In genomic region chr19:3649888-3650287, GRCh38 we compare ENCODE assay signal across 27 cellular contexts. TPM values are rescaled to one million over a fixed set of nuclear protein-coding genes. Genes with fewer than 3 reads are reported as not detected.
DNase-seq lines count a peak whose midpoint lies in the region; ATAC-seq and TF ChIP-seq lines count a peak whose summit lies in the region.
"Had no signal": no experiment of that assay in that cellular context is flagged by ENCODE, and none has a peak within 500 bp of the region (broad histone marks: within the 10 kb centered on the region; RNA-seq: fewer than 3 reads in every experiment).

No MANE protein-coding gene starts in this region.

- H3K4me3 ChIP-seq in IMR-90 (ENCODE audit: insufficient read depth, low read depth, low read length) = no peak overlapping the region
- no peak overlapping the region for H3K4me3 ChIP-seq in kidney epithelial cell (ENCODE audit: low read depth, low read length)
- no peak overlapping the region for H3K4me3 ChIP-seq in stomach
- H3K4me3 ChIP-seq in testis = no peak overlapping the region
- H3K4me3 ChIP-seq: GM12878, MG63, PC-9, SJSA1 had no signal

- BruUV-seq in IMR-90 (replicated peaks; lab: Mats Ljungman, UMichigan) = no TSS peak

- intact Hi-C loops in IMR-90 (cut with micrococcal nuclease) (no loop called here), stomach (cut with DNase I; ENCODE audit: low total_unique reads) (no loop called here), testis (cut with DNase I; ENCODE audit: low total_unique reads) (no loop called here)

- no peaks in the 10 kb centered on the region for H4K20me1 ChIP-seq in IMR-90 (ENCODE audit: insufficient read depth, low read length)

- WGBS in IMR-90 (ENCODE audit: extremely low coverage in 2 of 2, insufficient read length in 1 of 2), 2 experiments = 98% methylated on average over 7 of the region's 16 CpGs; no CpG with 5 or more reads in 1 of the 2 experiments
- WGBS in stomach, 5 donors = 69 to 83% (median 75%) methylated on average over 2 to 16 of the region's 16 CpGs
- 82 to 95% methylated on average over 3 to 16 of the region's 16 CpGs for WGBS in testis, 2 donors

- in situ Hi-C loops in IMR-90 (cut with MboI; ENCODE audit: low sequenced_read_pairs) = no loop called here

- H2AK5ac ChIP-seq in IMR-90 (ENCODE audit: low read depth, low read length) = no peak overlapping the region

- no peak for TF ChIP-seq CTCF in IMR-90 (conservative IDR thresholded peaks at IDR 0.05; ENCODE audit: low read depth, low read length)
- peak; percentile 4 for TF ChIP-seq CTCF in kidney epithelial cell (IDR thresholded peaks at IDR 0.05; ENCODE audit: insufficient read depth, low read length, poor library complexity, severe bottlenecking)
- no peak for TF ChIP-seq CTCF in stomach (IDR thresholded peaks at IDR 0.05)
- TF ChIP-seq CTCF in testis (IDR thresholded peaks at IDR 0.05) = no peak

- H4K8ac ChIP-seq in IMR-90 (ENCODE audit: low read depth in 2 of 2, low read length in 2 of 2) = no peak overlapping the region

- H3K27ac ChIP-seq in IMR-90 (ENCODE audit: insufficient read depth, low read length) = no peak overlapping the region
- no peak overlapping the region for H3K27ac ChIP-seq in stomach
- no peak overlapping the region for H3K27ac ChIP-seq in testis
- H3K27ac ChIP-seq: PC-9, SJSA1 had no signal

- no peak for TF ChIP-seq RAD21 in IMR-90 (IDR thresholded peaks at IDR 0.05; ENCODE audit: low read length)

- no peak overlapping the region for H3K23ac ChIP-seq in IMR-90 (ENCODE audit: low read depth, low read length)

- H3K9me3 ChIP-seq in IMR-90 (ENCODE audit: control insufficient read depth, insufficient read depth, low read length) = no peaks in the 10 kb centered on the region
- no peaks in the 10 kb centered on the region for H3K9me3 ChIP-seq in stomach
- H3K9me3 ChIP-seq in testis = no peaks in the 10 kb centered on the region
- H3K9me3 ChIP-seq: BE2C, MG63, SJSA1 had no signal

- H3K4me1 ChIP-seq in IMR-90 (ENCODE audit: control insufficient read depth, insufficient read depth, low read length) = no peaks in the 10 kb centered on the region
- peaks cover 0 to 16% (median 4%) of the 10 kb centered on the region in 4 donors for H3K4me1 ChIP-seq in stomach
- H3K4me1 ChIP-seq in testis = peaks cover 8% of the 10 kb centered on the region
- H3K4me1 ChIP-seq: BE2C had no signal

- TF ChIP-seq EP300 in stomach (IDR thresholded peaks at IDR 0.05) = no peak

- H3K36me3 ChIP-seq in IMR-90 (ENCODE audit: control insufficient read depth, insufficient read depth, low read length) (peaks cover 46% of the 10 kb centered on the region), kidney epithelial cell (ENCODE audit: control insufficient read depth, insufficient read depth, low read length) (no peaks in the 10 kb centered on the region), stomach (peaks cover 42 to 92% (median 87%) of the 10 kb centered on the region in 4 donors), testis (ENCODE audit: low read depth, missing control alignments) (no peaks in the 10 kb centered on the region)
- H3K36me3 ChIP-seq: BE2C, MG63 had no signal

- H2BK15ac ChIP-seq in IMR-90 (ENCODE audit: low read depth, low read length) = no peak overlapping the region

- no peak overlapping the region for H4K5ac ChIP-seq in IMR-90 (ENCODE audit: low read depth, low read length)

- H3K56ac ChIP-seq in IMR-90 (ENCODE audit: extremely low read depth, insufficient read depth, low read length) = no peak overlapping the region

- dilution Hi-C loops in IMR-90 (cut with HindIII; ENCODE audit: low sequenced_read_pairs, unreplicated experiment) = no loop called here

- no peak overlapping the region for H3K18ac ChIP-seq in IMR-90 (ENCODE audit: low read depth, low read length)

- H2BK120ac ChIP-seq in IMR-90 (ENCODE audit: low read depth, low read length) = no peak overlapping the region

- H3K4me2 ChIP-seq in IMR-90 (ENCODE audit: low read depth, low read length) = no peak overlapping the region
- H3K4me2 ChIP-seq: PC-9 had no signal

- H3K4ac ChIP-seq in IMR-90 (ENCODE audit: low read depth, low read length) = no peak overlapping the region

- H4K91ac ChIP-seq in IMR-90 (ENCODE audit: insufficient read depth, low read depth, low read length) = no peak overlapping the region

- ATAC-seq in IMR-90 (ENCODE audit: low read depth) = no peak
- ATAC-seq: GM12878 had no signal

- no peak overlapping the region for H2BK5ac ChIP-seq in IMR-90 (ENCODE audit: low read depth, low read length, poor library complexity, severe bottlenecking)

- H3K27me3 ChIP-seq in IMR-90 (ENCODE audit: control insufficient read depth, insufficient read depth, low read length) (no peaks in the 10 kb centered on the region), kidney epithelial cell (ENCODE audit: control insufficient read depth, insufficient read depth, low read length) (peaks cover 10% of the 10 kb centered on the region), stomach (no peaks in the 10 kb centered on the region), testis (no peaks in the 10 kb centered on the region)
- H3K27me3 ChIP-seq: BE2C, MG63, SJSA1 had no signal

- peaks cover 6 to 8% of the 10 kb centered on the region in 2 experiments for H3K79me1 ChIP-seq in IMR-90 (ENCODE audit: low read depth in 1 of 2, low read length in 2 of 2)

- POLR2A ChIA-PET in IMR-90 (lab: Charles Lee; ENCODE audit: unreplicated experiment) = no interaction called here

- no peak overlapping the region for H3K14ac ChIP-seq in IMR-90 (replicated peaks; ENCODE audit: low read depth, low read length)

- peak; percentile 33 for DNase-seq in NCI-H2029 treated with DMSO at 0.1 percent for 48 hours (lab: John Stamatoyannopoulos, UW)
- no peak for DNase-seq in NCI-H2029 (lab: John Stamatoyannopoulos, UW)
- DNase-seq in IMR-90 = no peak
- DNase-seq in kidney epithelial cell (ENCODE audit: low read depth) = no peak
- DNase-seq in stomach = peak; percentile 49
- DNase-seq in testis = no peak
- DNase-seq in NCI-H187 treated with DMSO at 0.1 percent for 48 hours (lab: John Stamatoyannopoulos, UW) = no peak
- no peak for DNase-seq in T-helper 9 cell
- DNase-seq: 8988T, ACHN, BE2C, KG1, MG63, NCI-H2081 treated with DMSO at 0.1 percent for 48 hours, NCI-H2171 treated with DMSO at 0.1 percent for 48 hours, NCI-H345, NCI-H524, NCI-H774, PC-9, Right ventricle myocardium superior, T-helper 1 cell had no signal

- H2BK20ac ChIP-seq in IMR-90 (ENCODE audit: low read depth, low read length) = no peak overlapping the region

- CTCF ChIA-PET in IMR-90 (lab: Yijun Ruan, JAX) = no interaction called here

- H2AFZ ChIP-seq in IMR-90 (replicated peaks; ENCODE audit: low read length, poor library complexity) = peak overlapping the region; percentile 51
- H2AFZ ChIP-seq: PC-9 had no signal

- H3K9me1 ChIP-seq in IMR-90 (ENCODE audit: insufficient read depth, low read length) = no peaks in the 10 kb centered on the region

- H3K9ac ChIP-seq in IMR-90 (ENCODE audit: low read depth, low read length) = no peak overlapping the region

- TF ChIP-seq POLR2A in IMR-90 (IDR thresholded peaks at IDR 0.05; ENCODE audit: low read depth, low read length) (no peak), stomach (IDR thresholded peaks at IDR 0.05) (no peak), testis (IDR thresholded peaks at IDR 0.05) (no peak)

- peak overlapping the region; percentile 28 for H2AK9ac ChIP-seq in IMR-90 (replicated peaks; ENCODE audit: low read depth, low read length, poor library complexity)

TF ChIP-seq in IMR-90, 13 proteins besides CTCF, POLR2A, EP300 and RAD21 (continues in another document):
- TF ChIP-seq SMC3 (IDR thresholded peaks at IDR 0.05; ENCODE audit: low read depth, low read length) = no peak
- TF ChIP-seq MAFK (IDR thresholded peaks at IDR 0.05; ENCODE audit: low read depth, low read length) = no peak
- TF ChIP-seq MXI1 (IDR thresholded peaks at IDR 0.05; ENCODE audit: borderline replicate concordance, low read depth, low read length) = no peak

RNA-seq across cellular contexts. Expression of gene CACTIN, which starts 23.3 kb away (rescaled TPM):
- total RNA-seq in IMR-90 (2012; rRNA removed) (10.8 and 12.8 TPM in 2 replicates), kidney epithelial cell (46.6 and 48.7 TPM in 2 replicates), stomach (100 to 1,000 TPM in 1 of 5 donors, 10 to 100 TPM in 3, 1 to 10 TPM in 1; 9.8 to 180 (median 19.4) TPM), testis (10 to 100 TPM; 52.8 to 57.5 TPM)
- polyA plus RNA-seq in IMR-90 (2012; rRNA removed) (19.5 and 25.1 TPM in 2 replicates), stomach (10 to 100 TPM; 10.2 to 13.9 (median 12.4) TPM), testis (ENCODE audit: insufficient read depth, low read depth, low replicate concordance) (26.9 TPM)
- 16.4 and 29.5 TPM in 2 replicates for polyA plus RNA-seq in IMR-90 (2012; cell fraction: cytosol; rRNA removed)
- polyA plus RNA-seq in IMR-90 (2012; cell fraction: nucleus; rRNA removed; ENCODE audit: low replicate concordance) = 48.6 and 103 TPM in 2 replicates

RNA-seq across cellular contexts. Expression of gene TBXA2R, which starts 43.2 kb away (rescaled TPM):
- 0.28 and 0.36 TPM in 2 replicates for total RNA-seq in IMR-90 (2012; rRNA removed)
- polyA plus RNA-seq in IMR-90 (2012; rRNA removed) = 2.3 and 3.6 TPM in 2 replicates
- polyA plus RNA-seq in IMR-90 (2012; cell fraction: cytosol; rRNA removed) = 2.4 and 4.4 TPM in 2 replicates
- 1.2 and 4.5 TPM in 2 replicates for polyA plus RNA-seq in IMR-90 (2012; cell fraction: nucleus; rRNA removed; ENCODE audit: low replicate concordance)
- 0.04 and 0.21 TPM in 2 replicates for total RNA-seq in kidney epithelial cell
- 1 to 10 TPM in 1 of 5 donors, under 1 TPM in 1, not detected in 3; 0.37 to 1.0 TPM for total RNA-seq in stomach
- polyA plus RNA-seq in stomach = 1 to 10 TPM in 2 of 3 donors, under 1 TPM in 1; 0.50 to 2.6 (median 1.2) TPM
- total RNA-seq in testis = 1 to 10 TPM; 1.3 to 3.2 TPM
- 1.8 TPM for polyA plus RNA-seq in testis (ENCODE audit: insufficient read depth, low read depth, low replicate concordance)
- total RNA-seq: GM12878, H4, HT-29, PC-9, SJSA1 had no signal

RNA-seq across cellular contexts. Expression of gene PIP5K1C, which starts 50.4 kb away (rescaled TPM):
- total RNA-seq in IMR-90 (2012; rRNA removed) = 10.8 and 13.6 TPM in 2 replicates
- 23.3 and 28.0 TPM in 2 replicates for polyA plus RNA-seq in IMR-90 (2012; rRNA removed)
- 14.8 and 28.7 TPM in 2 replicates for polyA plus RNA-seq in IMR-90 (2012; cell fraction: cytosol; rRNA removed)
- polyA plus RNA-seq in IMR-90 (2012; cell fraction: nucleus; rRNA removed; ENCODE audit: low replicate concordance) = 21.1 and 41.9 TPM in 2 replicates
- 26.5 and 26.6 TPM in 2 replicates for total RNA-seq in kidney epithelial cell
- total RNA-seq in stomach = 100 to 1,000 TPM in 1 of 5 donors, 10 to 100 TPM in 4; 15.1 to 164 (median 36.8) TPM
- polyA plus RNA-seq in stomach = 10 to 100 TPM in 2 of 3 donors, 1 to 10 TPM in 1; 8.6 to 18.5 (median 12.5) TPM
- 10 to 100 TPM; 80.2 to 87.0 TPM for total RNA-seq in testis
- 99.1 TPM for polyA plus RNA-seq in testis (ENCODE audit: insufficient read depth, low read depth, low replicate concordance)

RNA-seq across cellular contexts. Expression of gene TJP3, which starts 58.3 kb away (rescaled TPM):
- total RNA-seq in IMR-90 (2012; rRNA removed) = not detected in 2 replicates
- polyA plus RNA-seq in IMR-90 (2012; rRNA removed) = not detected in 2 replicates
- 0.03 TPM in 1 of 2 replicates, not detected in the other for polyA plus RNA-seq in IMR-90 (2012; cell fraction: cytosol; rRNA removed)
- not detected in 2 replicates for polyA plus RNA-seq in IMR-90 (2012; cell fraction: nucleus; rRNA removed; ENCODE audit: low replicate concordance)
- total RNA-seq in kidney epithelial cell = 1.7 and 7.8 TPM in 2 replicates
- 100 to 1,000 TPM in 2 of 5 donors, 10 to 100 TPM in 3; 31.9 to 204 (median 95.1) TPM for total RNA-seq in stomach
- polyA plus RNA-seq in stomach = 10 to 100 TPM; 62.3 to 96.1 (median 93.1) TPM
- 10 to 100 TPM; 37.2 to 81.1 TPM for total RNA-seq in testis
- polyA plus RNA-seq in testis (ENCODE audit: insufficient read depth, low read depth, low replicate concordance) = 125 TPM
- total RNA-seq: H4, Right ventricle myocardium superior, RPMI7951, SJSA1 had no signal
- polyA plus RNA-seq: CD14-positive monocyte had no signal

Comparison
In these comparisons a context has a peak if more than half of its experiments do, and no peak if none do; other contexts are left out.
1. DNase-seq: peak in NCI-H2029 treated with DMSO at 0.1 percent for 48 hours (single experiment) and stomach (single experiment); none in NCI-H2029 (single experiment), IMR-90 (single experiment), kidney epithelial cell (single experiment), testis (single experiment), NCI-H187 treated with DMSO at 0.1 percent for 48 hours (single experiment) and T-helper 9 cell (single experiment).